In the genomic region with DNA sequence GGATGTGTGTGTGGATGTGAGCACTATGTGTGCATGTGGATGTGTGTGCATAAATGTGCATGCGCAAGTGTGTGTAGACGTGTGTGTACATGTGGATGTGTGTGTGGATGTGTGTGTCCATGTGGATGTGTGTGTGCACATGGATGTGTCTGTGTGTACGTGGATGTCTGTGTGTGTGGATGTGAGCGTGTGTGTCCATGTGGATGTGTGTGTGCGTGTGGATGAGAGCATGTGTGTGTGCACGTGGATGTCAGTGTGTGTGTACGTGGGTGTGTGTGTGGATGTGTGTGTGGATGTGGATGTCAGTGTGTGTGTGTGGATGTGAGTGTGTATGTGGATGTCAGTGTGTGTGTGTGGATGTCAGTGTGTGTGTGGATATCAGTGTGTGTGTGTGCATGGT, we compare ENCODE assay signal across 16 cellular contexts.
"Had no signal": no experiment of that assay in that cellular context is flagged by ENCODE, and none has a peak within 500 bp of the region (broad histone marks: within the 10 kb centered on the region; RNA-seq: fewer than 3 reads in every experiment).

No MANE protein-coding gene starts in this region.

- H3K4me3 ChIP-seq: gastrocnemius medialis, psoas muscle had no signal

- H3K36me3 ChIP-seq: brain microvascular endothelial cell, gastrocnemius medialis had no signal

- H3K4me1 ChIP-seq: gastrocnemius medialis, psoas muscle had no signal

- ATAC-seq: activated CD4-positive, CD25-positive, alpha-beta regulatory T cell treated with anti-CD3 and anti-CD28 coated beads, Interleukin-2, amount 50 U/mL, for 24 hours; effector memory CD8-positive, alpha-beta T cell; gastrocnemius medialis; psoas muscle; stimulated activated naive B cell treated with anti-CD40 and anti-IgM and Interleukin-4, amounts not matched to agents 10 μg/mL and 1 μg/mL and 100 μg/mL, for 72 hours had no signal

- FAIRE-seq: keratinocyte had no signal

- H3K27ac ChIP-seq: brain microvascular endothelial cell, epithelial cell of prostate, gastrocnemius medialis, psoas muscle had no signal

- H3K9me3 ChIP-seq: gastrocnemius medialis, psoas muscle had no signal

- H3K27me3 ChIP-seq: brain microvascular endothelial cell, gastrocnemius medialis had no signal

- DNase-seq: activated CD4-positive, alpha-beta T cell treated with anti-CD3 and anti-CD28 coated beads, Interleukin-2, amount 50 U/mL, for 1 hour; activated CD8-positive, alpha-beta memory T cell treated with anti-CD3 and anti-CD28 coated beads for 24 hours; activated gamma-delta T cell treated with Interleukin-2 at 50 U/mL for 16 hours; activated naive CD8-positive, alpha-beta T cell treated with anti-CD3 and anti-CD28 coated beads for 36 hours; anterior cingulate cortex; brain microvascular endothelial cell; cerebellar nuclear complex; effector memory CD8-positive, alpha-beta T cell; gastrocnemius medialis; mesendoderm; stimulated activated CD4-positive, alpha-beta T cell treated with anti-CD3 and anti-CD28 coated beads, Interleukin-2, amount 100 ng/mL, for 48 hours; stimulated activated naive B cell treated with anti-CD40 and anti-IgM and Interleukin-4, amounts not matched to agents 10 μg/mL and 1 μg/mL and 100 μg/mL, for 72 hours had no signal
